ENCODE assay signal across 13 cellular contexts in genomic region chr15:74855857-74856256, GRCh38. TPM values are rescaled to one million over a fixed set of nuclear protein-coding genes. Genes with fewer than 3 reads are reported as not detected.
DNase-seq lines count a peak whose midpoint lies in the region; ATAC-seq and TF ChIP-seq lines count a peak whose summit lies in the region.
"Had no signal": no experiment of that assay in that cellular context is flagged by ENCODE, and none has a peak within 500 bp of the region (broad histone marks: within the 10 kb centered on the region; RNA-seq: fewer than 3 reads in every experiment).

No MANE protein-coding gene starts in this region.

- no peak overlapping the region for H2AK5ac ChIP-seq in neuronal stem cell (ENCODE audit: low read depth, low read length)

- H3K79me1 ChIP-seq in neuronal stem cell (ENCODE audit: low read depth, low read length), result no peaks in the 10 kb centered on the region

- H3K79me2 ChIP-seq in OCI-LY3 (ENCODE audit: low read length), result peaks cover 78% of the 10 kb centered on the region

- H3K4me1 ChIP-seq in OCI-LY3 (ENCODE audit: low read length), result peaks cover 71% of the 10 kb centered on the region
- H3K4me1 ChIP-seq in neuronal stem cell (ENCODE audit: control insufficient read depth in 2 of 2, insufficient read depth in 1 of 2, low read depth in 1 of 2, low read length in 2 of 2), result no peaks in the 10 kb centered on the region

- peak overlapping the region; percentile 12 for H3K4me2 ChIP-seq in OCI-LY3 (ENCODE audit: low read length)
- H3K4me2 ChIP-seq in neuronal stem cell (ENCODE audit: insufficient read depth, low read length, poor library complexity, severe bottlenecking), result no peak overlapping the region

- H2BK5ac ChIP-seq in neuronal stem cell (ENCODE audit: low read length), result no peak overlapping the region

- CTCF ChIA-PET in activated CD8-positive, alpha-beta memory T cell treated with anti-CD3 and anti-CD28 coated beads, Interleukin-2, amount 10 ng/mL, durations not matched to agents 7 days and 5 days (lab: Charles Lee), result interaction anchor here (0.7 to 7.5 kb wide), 7 partner anchors 11 to 95 kb away, joined by 3 to 66 read pairs (median 5); no protein-coding TSS in a partner anchor

- intact Hi-C loops in dendritic cell treated with granulocyte-macrophage colony-stimulating factor and Interleukin-4, amounts not matched to agents 40 ng/mL and 50 ng/mL, for 4 days (cut with micrococcal nuclease), result no loop called here

- no peak overlapping the region for H2BK15ac ChIP-seq in neuronal stem cell (ENCODE audit: low read length)

- no peak for TF ChIP-seq CTCF in OCI-LY3 (IDR thresholded peaks at IDR 0.05; ENCODE audit: low read depth, low read length)

- H4K20me1 ChIP-seq in OCI-LY3 (ENCODE audit: insufficient read depth, low read length), result no peaks in the 10 kb centered on the region

- no peaks in the 10 kb centered on the region for H3K9me3 Mint-ChIP-seq in activated CD8-positive, alpha-beta memory T cell treated with anti-CD3 and anti-CD28 coated beads, Interleukin-2, amount 10 ng/mL, durations not matched to agents 7 days and 5 days (ENCODE audit: low read depth)
- no peaks in the 10 kb centered on the region for H3K9me3 Mint-ChIP-seq in dendritic cell treated with granulocyte-macrophage colony-stimulating factor and Interleukin-4, amounts not matched to agents 40 ng/mL and 50 ng/mL, for 4 days

- H3K27ac Mint-ChIP-seq in activated CD8-positive, alpha-beta memory T cell treated with anti-CD3 and anti-CD28 coated beads, Interleukin-2, amount 10 ng/mL, durations not matched to agents 7 days and 5 days, result peak overlapping the region; percentile 76
- H3K27ac Mint-ChIP-seq in dendritic cell treated with granulocyte-macrophage colony-stimulating factor and Interleukin-4, amounts not matched to agents 40 ng/mL and 50 ng/mL, for 4 days, result peak overlapping the region; percentile 30

- no peak for ATAC-seq in activated CD8-positive, alpha-beta memory T cell treated with anti-CD3 and anti-CD28 coated beads, Interleukin-2, amount 10 ng/mL, durations not matched to agents 7 days and 5 days
- ATAC-seq in HG03571 (IDR thresholded peaks at IDR 0.05; ENCODE audit: unreplicated experiment) (no peak), HG02588 (IDR thresholded peaks at IDR 0.05; ENCODE audit: unreplicated experiment) (no peak), HG03439 (IDR thresholded peaks at IDR 0.05; ENCODE audit: unreplicated experiment) (no peak)
- ATAC-seq: body of pancreas, sciatic nerve had no signal

- no peak for DNase-seq in activated CD8-positive, alpha-beta memory T cell treated with anti-CD3 and anti-CD28 coated beads, Interleukin-2, amount 10 ng/mL, durations not matched to agents 7 days and 5 days
- DNase-seq in activated CD8-positive, alpha-beta memory T cell treated with anti-CD3 and anti-CD28 coated beads for 24 hours, result no peak
- DNase-seq in neuronal stem cell (ENCODE audit: low spot score), result no peak
- DNase-seq: body of pancreas; NCI-H1092; stimulated activated CD4-positive, alpha-beta T cell treated with anti-CD3 and anti-CD28 coated beads, Interleukin-4, amount 100 ng/mL, for 24 hours had no signal

- H3K18ac ChIP-seq in neuronal stem cell (ENCODE audit: low read length), result no peak overlapping the region

- H4K91ac ChIP-seq in neuronal stem cell (ENCODE audit: low read depth, low read length, poor library complexity), result no peak overlapping the region

- no peaks in the 10 kb centered on the region for H3K27me3 ChIP-seq in OCI-LY3 (ENCODE audit: low read depth, low read length)
- no peaks in the 10 kb centered on the region for H3K27me3 ChIP-seq in neuronal stem cell (ENCODE audit: control insufficient read depth in 3 of 3, insufficient read depth in 3 of 3, low read depth in 1 of 3, low read length in 3 of 3)
- H3K27me3 ChIP-seq: body of pancreas had no signal

- H3K9me3 ChIP-seq in OCI-LY3 (ENCODE audit: insufficient read depth, low read length) (no peaks in the 10 kb centered on the region), neuronal stem cell (replicated peaks in 1 of 2; ENCODE audit: control insufficient read depth in 2 of 2, insufficient read depth in 1 of 2, low read depth in 1 of 2, low read length in 2 of 2) (no peaks in the 10 kb centered on the region)
- H3K9me3 ChIP-seq: body of pancreas had no signal

- no peak overlapping the region for H3K4me3 Mint-ChIP-seq in activated CD8-positive, alpha-beta memory T cell treated with anti-CD3 and anti-CD28 coated beads, Interleukin-2, amount 10 ng/mL, durations not matched to agents 7 days and 5 days
- no peak overlapping the region for H3K4me3 Mint-ChIP-seq in dendritic cell treated with granulocyte-macrophage colony-stimulating factor and Interleukin-4, amounts not matched to agents 40 ng/mL and 50 ng/mL, for 4 days

- peak overlapping the region; percentile 95 for H3K27ac ChIP-seq in OCI-LY3 (ENCODE audit: low read length)
- no peak overlapping the region for H3K27ac ChIP-seq in neuronal stem cell (replicated peaks; ENCODE audit: low read length)
- H3K27ac ChIP-seq: body of pancreas had no signal

- H3K36me3 ChIP-seq in OCI-LY3 (replicated peaks; ENCODE audit: low read depth, low read length) (peaks cover 36% of the 10 kb centered on the region), neuronal stem cell (replicated peaks in 1 of 2; ENCODE audit: control insufficient read depth in 2 of 2, insufficient read depth in 2 of 2, low read length in 2 of 2) (peaks cover 27 to 42% of the 10 kb centered on the region in 2 donors)

- H4K8ac ChIP-seq in neuronal stem cell (ENCODE audit: low read depth, low read length), result no peak overlapping the region

- no peak overlapping the region for H2BK12ac ChIP-seq in neuronal stem cell (ENCODE audit: low read length)

- no peaks in the 10 kb centered on the region for H3K27me3 Mint-ChIP-seq in activated CD8-positive, alpha-beta memory T cell treated with anti-CD3 and anti-CD28 coated beads, Interleukin-2, amount 10 ng/mL, durations not matched to agents 7 days and 5 days
- no peaks in the 10 kb centered on the region for H3K27me3 Mint-ChIP-seq in dendritic cell treated with granulocyte-macrophage colony-stimulating factor and Interleukin-4, amounts not matched to agents 40 ng/mL and 50 ng/mL, for 4 days

- H3K9ac ChIP-seq in OCI-LY3 (ENCODE audit: low read length) (peak overlapping the region; percentile 39), neuronal stem cell (ENCODE audit: low read depth, low read length, poor library complexity) (peak overlapping the region; percentile 24)

- peaks cover 38% of the 10 kb centered on the region for H3K4me1 Mint-ChIP-seq in activated CD8-positive, alpha-beta memory T cell treated with anti-CD3 and anti-CD28 coated beads, Interleukin-2, amount 10 ng/mL, durations not matched to agents 7 days and 5 days
- peaks cover 43% of the 10 kb centered on the region for H3K4me1 Mint-ChIP-seq in dendritic cell treated with granulocyte-macrophage colony-stimulating factor and Interleukin-4, amounts not matched to agents 40 ng/mL and 50 ng/mL, for 4 days (ENCODE audit: low read depth)

- no peak overlapping the region for H3K4ac ChIP-seq in neuronal stem cell (ENCODE audit: low read length)

- no CpG with 5 or more reads among the region's 2 CpGs for WGBS in neuronal stem cell (ENCODE audit: extremely low coverage in 2 of 2, insufficient read length in 2 of 2, insufficient replicate concordance in 1 of 2), 2 donors

- H2BK120ac ChIP-seq in neuronal stem cell (ENCODE audit: low read depth, low read length), result no peak overlapping the region

- H2AFZ ChIP-seq in OCI-LY3 (ENCODE audit: low read depth, low read length), result no peak overlapping the region
- no peak overlapping the region for H2AFZ ChIP-seq in neuronal stem cell (ENCODE audit: low read length)

- H3K4me3 ChIP-seq in OCI-LY3 (ENCODE audit: low read length) (no peak overlapping the region), neuronal stem cell (ENCODE audit: low read length in 2 of 2) (no peak overlapping the region)
- H3K4me3 ChIP-seq: body of pancreas had no signal

- H3K23ac ChIP-seq in neuronal stem cell (ENCODE audit: low read depth, low read length, poor library complexity), result no peak overlapping the region

- H3K14ac ChIP-seq in neuronal stem cell (ENCODE audit: low read length), result no peak overlapping the region

- peaks cover 18% of the 10 kb centered on the region for H3K36me3 Mint-ChIP-seq in activated CD8-positive, alpha-beta memory T cell treated with anti-CD3 and anti-CD28 coated beads, Interleukin-2, amount 10 ng/mL, durations not matched to agents 7 days and 5 days
- peaks cover 84% of the 10 kb centered on the region for H3K36me3 Mint-ChIP-seq in dendritic cell treated with granulocyte-macrophage colony-stimulating factor and Interleukin-4, amounts not matched to agents 40 ng/mL and 50 ng/mL, for 4 days (ENCODE audit: low read depth)

RNA-seq across cellular contexts. Expression of gene ULK3, which starts 12.9 kb away (rescaled TPM):
- total RNA-seq in activated CD8-positive, alpha-beta memory T cell treated with anti-CD3 and anti-CD28 coated beads, Interleukin-2, amount 10 ng/mL, durations not matched to agents 7 days and 5 days, result 10 to 100 TPM; 48.5 to 58.6 TPM
- 16.2 TPM for polyA plus RNA-seq in neuronal stem cell (2013, experiment 1 of 2)
- 15.9 TPM for polyA plus RNA-seq in neuronal stem cell (2013, experiment 2 of 2)

RNA-seq across cellular contexts. Expression of gene SCAMP2, which starts 17.3 kb away (rescaled TPM):
- 100 to 1,000 TPM; 108 to 115 TPM for total RNA-seq in activated CD8-positive, alpha-beta memory T cell treated with anti-CD3 and anti-CD28 coated beads, Interleukin-2, amount 10 ng/mL, durations not matched to agents 7 days and 5 days
- 40.9 TPM for polyA plus RNA-seq in neuronal stem cell (2013, experiment 1 of 2)
- polyA plus RNA-seq in neuronal stem cell (2013, experiment 2 of 2), result 46.5 TPM

RNA-seq across cellular contexts. Expression of gene CPLX3, which starts 29.4 kb away (rescaled TPM):
- under 1 TPM in 1 of 2 experiments, not detected in 1; 0.35 TPM for total RNA-seq in activated CD8-positive, alpha-beta memory T cell treated with anti-CD3 and anti-CD28 coated beads, Interleukin-2, amount 10 ng/mL, durations not matched to agents 7 days and 5 days
- 0.03 TPM for polyA plus RNA-seq in neuronal stem cell (2013, experiment 1 of 2)
- 0.03 TPM for polyA plus RNA-seq in neuronal stem cell (2013, experiment 2 of 2)
- total RNA-seq: body of pancreas, sciatic nerve had no signal

RNA-seq across cellular contexts. Expression of gene MPI, which starts 34.0 kb away (rescaled TPM):
- 10 to 100 TPM; 52.8 to 59.0 TPM for total RNA-seq in activated CD8-positive, alpha-beta memory T cell treated with anti-CD3 and anti-CD28 coated beads, Interleukin-2, amount 10 ng/mL, durations not matched to agents 7 days and 5 days
- 30.2 TPM for polyA plus RNA-seq in neuronal stem cell (2013, experiment 1 of 2)
- polyA plus RNA-seq in neuronal stem cell (2013, experiment 2 of 2), result 33.1 TPM

RNA-seq across cellular contexts. Expression of gene LMAN1L, which starts 43.2 kb away (rescaled TPM):
- not detected for total RNA-seq in activated CD8-positive, alpha-beta memory T cell treated with anti-CD3 and anti-CD28 coated beads, Interleukin-2, amount 10 ng/mL, durations not matched to agents 7 days and 5 days
- not detected for polyA plus RNA-seq in neuronal stem cell (2013, experiment 1 of 2)
- polyA plus RNA-seq in neuronal stem cell (2013, experiment 2 of 2), result not detected
- total RNA-seq: body of pancreas, sciatic nerve had no signal
- polyA plus RNA-seq: neural cell had no signal
